In the genomic region with DNA sequence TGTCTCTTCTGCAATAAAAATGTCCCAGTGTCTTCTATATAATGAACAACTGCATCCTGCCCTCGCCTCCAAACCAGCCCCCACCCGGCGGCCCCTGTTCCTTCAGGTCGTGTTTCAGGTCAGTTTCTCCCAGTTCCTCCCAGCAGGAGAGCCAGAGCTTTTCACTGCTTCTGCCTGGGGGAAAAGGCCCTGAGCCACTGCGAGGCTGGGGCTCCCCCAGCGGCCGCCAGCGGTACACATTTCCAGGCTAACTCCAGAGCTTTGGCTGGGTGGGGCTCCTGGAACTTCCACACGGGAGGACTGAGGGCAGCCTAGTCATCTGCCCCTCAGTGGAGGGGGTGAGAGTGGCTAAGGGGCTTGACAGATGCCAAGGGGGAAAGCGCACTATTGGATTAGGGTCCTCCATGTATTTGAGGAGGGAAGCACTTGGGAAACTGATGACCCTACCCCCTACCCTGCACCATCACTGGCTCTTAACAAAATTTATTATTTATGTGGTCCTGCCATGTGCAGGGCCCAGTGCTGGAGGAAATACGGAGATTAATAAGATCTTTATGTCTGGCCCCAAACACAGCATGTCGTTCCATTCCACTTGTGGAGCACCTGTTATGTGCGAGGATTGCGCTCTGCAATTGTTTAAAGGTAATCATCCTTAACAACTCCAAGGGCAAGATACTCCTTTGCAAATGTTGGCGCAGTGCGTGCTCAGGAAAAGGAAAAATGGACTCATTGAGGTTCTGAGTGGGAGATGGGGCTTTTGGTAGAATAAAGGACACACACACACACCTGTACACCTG, we compare ENCODE assay signal across 1 cellular context.
A peak's percentile ranks its signal among the peaks of the same experiment; 100 is the strongest.
TF ChIP-seq lines count a peak whose summit lies in the region.

No MANE protein-coding gene starts in this region.

TF ChIP-seq in HepG2, 621 proteins besides CTCF, POLR2A, EP300 and RAD21 (continued from another document and continues in another):
- TF ChIP-seq RXRB (CRISPR knock-in tag; IDR thresholded peaks at IDR 0.05; ENCODE audit: borderline replicate concordance): peak; percentile 15; the same call in 1 of the 2 replicates
- TF ChIP-seq NR1H2 (CRISPR knock-in tag; IDR thresholded peaks at IDR 0.05; ENCODE audit: borderline replicate concordance, low read depth): no peak
- TF ChIP-seq, protein P1, sequence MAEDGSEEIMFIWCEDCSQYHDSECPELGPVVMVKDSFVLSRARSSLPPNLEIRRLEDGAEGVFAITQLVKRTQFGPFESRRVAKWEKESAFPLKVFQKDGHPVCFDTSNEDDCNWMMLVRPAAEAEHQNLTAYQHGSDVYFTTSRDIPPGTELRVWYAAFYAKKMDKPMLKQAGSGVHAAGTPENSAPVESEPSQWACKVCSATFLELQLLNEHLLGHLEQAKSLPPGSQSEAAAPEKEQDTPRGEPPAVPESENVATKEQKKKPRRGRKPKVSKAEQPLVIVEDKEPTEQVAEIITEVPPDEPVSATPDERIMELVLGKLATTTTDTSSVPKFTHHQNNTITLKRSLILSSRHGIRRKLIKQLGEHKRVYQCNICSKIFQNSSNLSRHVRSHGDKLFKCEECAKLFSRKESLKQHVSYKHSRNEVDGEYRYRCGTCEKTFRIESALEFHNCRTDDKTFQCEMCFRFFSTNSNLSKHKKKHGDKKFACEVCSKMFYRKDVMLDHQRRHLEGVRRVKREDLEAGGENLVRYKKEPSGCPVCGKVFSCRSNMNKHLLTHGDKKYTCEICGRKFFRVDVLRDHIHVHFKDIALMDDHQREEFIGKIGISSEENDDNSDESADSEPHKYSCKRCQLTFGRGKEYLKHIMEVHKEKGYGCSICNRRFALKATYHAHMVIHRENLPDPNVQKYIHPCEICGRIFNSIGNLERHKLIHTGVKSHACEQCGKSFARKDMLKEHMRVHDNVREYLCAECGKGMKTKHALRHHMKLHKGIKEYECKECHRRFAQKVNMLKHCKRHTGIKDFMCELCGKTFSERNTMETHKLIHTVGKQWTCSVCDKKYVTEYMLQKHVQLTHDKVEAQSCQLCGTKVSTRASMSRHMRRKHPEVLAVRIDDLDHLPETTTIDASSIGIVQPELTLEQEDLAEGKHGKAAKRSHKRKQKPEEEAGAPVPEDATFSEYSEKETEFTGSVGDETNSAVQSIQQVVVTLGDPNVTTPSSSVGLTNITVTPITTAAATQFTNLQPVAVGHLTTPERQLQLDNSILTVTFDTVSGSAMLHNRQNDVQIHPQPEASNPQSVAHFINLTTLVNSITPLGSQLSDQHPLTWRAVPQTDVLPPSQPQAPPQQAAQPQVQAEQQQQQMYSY (CRISPR knock-in tag; IDR thresholded peaks at IDR 0.05): no peak
- TF ChIP-seq NFKB2 (CRISPR knock-in tag; IDR thresholded peaks at IDR 0.05; ENCODE audit: borderline replicate concordance): peak; percentile 44; the same call in 1 of the 2 replicates
- peak; percentile 30; the same call in 1 of the 2 replicates for TF ChIP-seq ZNF772 (CRISPR knock-in tag; IDR thresholded peaks at IDR 0.05)
- peak; percentile 56; the same call in 1 of the 2 replicates for TF ChIP-seq ZNF788 (CRISPR knock-in tag; IDR thresholded peaks at IDR 0.05; ENCODE audit: borderline replicate concordance)
- no peak for TF ChIP-seq GLI4 (CRISPR knock-in tag; IDR thresholded peaks at IDR 0.05; ENCODE audit: borderline replicate concordance)
- TF ChIP-seq ZFY (CRISPR knock-in tag; IDR thresholded peaks at IDR 0.05): 0 out of 2 replicates have a peak, but pooled peaks have one; percentile 30
- TF ChIP-seq ZNF20 (CRISPR knock-in tag; IDR thresholded peaks at IDR 0.05): no peak
- no peak for TF ChIP-seq BHLHE40 (IDR thresholded peaks at IDR 0.05; ENCODE audit: low read length)
- TF ChIP-seq KLF9 (CRISPR knock-in tag; IDR thresholded peaks at IDR 0.05; ENCODE audit: low read depth): no peak
- no peak for TF ChIP-seq ZNF776 (CRISPR knock-in tag; IDR thresholded peaks at IDR 0.05)
- no peak for TF ChIP-seq POLR2AphosphoS5 (IDR thresholded peaks at IDR 0.05; ENCODE audit: low read depth, low read length)
- TF ChIP-seq XRCC5 (optimal IDR thresholded peaks at IDR 0.05; ENCODE audit: low read length): peak; percentile 99
- TF ChIP-seq ERF (CRISPR knock-in tag; IDR thresholded peaks at IDR 0.05): peak; percentile 56; the same call in 1 of the 2 replicates
- no peak for TF ChIP-seq KDM1A (CRISPR knock-in tag; IDR thresholded peaks at IDR 0.05)
- no peak for TF ChIP-seq ZMYM2 (CRISPR knock-in tag; IDR thresholded peaks at IDR 0.05)
- TF ChIP-seq, protein P2, sequence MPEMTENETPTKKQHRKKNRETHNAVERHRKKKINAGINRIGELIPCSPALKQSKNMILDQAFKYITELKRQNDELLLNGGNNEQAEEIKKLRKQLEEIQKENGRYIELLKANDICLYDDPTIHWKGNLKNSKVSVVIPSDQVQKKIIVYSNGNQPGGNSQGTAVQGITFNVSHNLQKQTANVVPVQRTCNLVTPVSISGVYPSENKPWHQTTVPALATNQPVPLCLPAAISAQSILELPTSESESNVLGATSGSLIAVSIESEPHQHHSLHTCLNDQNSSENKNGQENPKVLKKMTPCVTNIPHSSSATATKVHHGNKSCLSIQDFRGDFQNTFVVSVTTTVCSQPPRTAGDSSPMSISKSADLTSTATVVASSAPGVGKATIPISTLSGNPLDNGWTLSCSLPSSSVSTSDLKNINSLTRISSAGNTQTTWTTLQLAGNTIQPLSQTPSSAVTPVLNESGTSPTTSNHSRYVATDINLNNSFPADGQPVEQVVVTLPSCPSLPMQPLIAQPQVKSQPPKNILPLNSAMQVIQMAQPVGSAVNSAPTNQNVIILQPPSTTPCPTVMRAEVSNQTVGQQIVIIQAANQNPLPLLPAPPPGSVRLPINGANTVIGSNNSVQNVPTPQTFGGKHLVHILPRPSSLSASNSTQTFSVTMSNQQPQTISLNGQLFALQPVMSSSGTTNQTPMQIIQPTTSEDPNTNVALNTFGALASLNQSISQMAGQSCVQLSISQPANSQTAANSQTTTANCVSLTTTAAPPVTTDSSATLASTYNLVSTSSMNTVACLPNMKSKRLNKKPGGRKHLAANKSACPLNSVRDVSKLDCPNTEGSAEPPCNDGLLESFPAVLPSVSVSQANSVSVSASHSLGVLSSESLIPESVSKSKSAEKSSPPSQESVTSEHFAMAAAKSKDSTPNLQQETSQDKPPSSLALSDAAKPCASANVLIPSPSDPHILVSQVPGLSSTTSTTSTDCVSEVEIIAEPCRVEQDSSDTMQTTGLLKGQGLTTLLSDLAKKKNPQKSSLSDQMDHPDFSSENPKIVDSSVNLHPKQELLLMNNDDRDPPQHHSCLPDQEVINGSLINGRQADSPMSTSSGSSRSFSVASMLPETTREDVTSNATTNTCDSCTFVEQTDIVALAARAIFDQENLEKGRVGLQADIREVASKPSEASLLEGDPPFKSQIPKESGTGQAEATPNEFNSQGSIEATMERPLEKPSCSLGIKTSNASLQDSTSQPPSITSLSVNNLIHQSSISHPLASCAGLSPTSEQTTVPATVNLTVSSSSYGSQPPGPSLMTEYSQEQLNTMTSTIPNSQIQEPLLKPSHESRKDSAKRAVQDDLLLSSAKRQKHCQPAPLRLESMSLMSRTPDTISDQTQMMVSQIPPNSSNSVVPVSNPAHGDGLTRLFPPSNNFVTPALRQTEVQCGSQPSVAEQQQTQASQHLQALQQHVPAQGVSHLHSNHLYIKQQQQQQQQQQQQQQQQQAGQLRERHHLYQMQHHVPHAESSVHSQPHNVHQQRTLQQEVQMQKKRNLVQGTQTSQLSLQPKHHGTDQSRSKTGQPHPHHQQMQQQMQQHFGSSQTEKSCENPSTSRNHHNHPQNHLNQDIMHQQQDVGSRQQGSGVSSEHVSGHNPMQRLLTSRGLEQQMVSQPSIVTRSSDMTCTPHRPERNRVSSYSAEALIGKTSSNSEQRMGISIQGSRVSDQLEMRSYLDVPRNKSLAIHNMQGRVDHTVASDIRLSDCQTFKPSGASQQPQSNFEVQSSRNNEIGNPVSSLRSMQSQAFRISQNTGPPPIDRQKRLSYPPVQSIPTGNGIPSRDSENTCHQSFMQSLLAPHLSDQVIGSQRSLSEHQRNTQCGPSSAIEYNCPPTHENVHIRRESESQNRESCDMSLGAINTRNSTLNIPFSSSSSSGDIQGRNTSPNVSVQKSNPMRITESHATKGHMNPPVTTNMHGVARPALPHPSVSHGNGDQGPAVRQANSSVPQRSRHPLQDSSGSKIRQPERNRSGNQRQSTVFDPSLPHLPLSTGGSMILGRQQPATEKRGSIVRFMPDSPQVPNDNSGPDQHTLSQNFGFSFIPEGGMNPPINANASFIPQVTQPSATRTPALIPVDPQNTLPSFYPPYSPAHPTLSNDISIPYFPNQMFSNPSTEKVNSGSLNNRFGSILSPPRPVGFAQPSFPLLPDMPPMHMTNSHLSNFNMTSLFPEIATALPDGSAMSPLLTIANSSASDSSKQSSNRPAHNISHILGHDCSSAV (CRISPR knock-in tag; IDR thresholded peaks at IDR 0.05; ENCODE audit: borderline replicate concordance): no peak
- no peak for TF ChIP-seq ZNF3 (CRISPR knock-in tag; IDR thresholded peaks at IDR 0.05)
- no peak for TF ChIP-seq ZNF577 (CRISPR knock-in tag; IDR thresholded peaks at IDR 0.05; ENCODE audit: borderline replicate concordance, low read depth)
- TF ChIP-seq SMARCC2 (IDR thresholded peaks at IDR 0.05): no peak
- TF ChIP-seq ZSCAN12 (CRISPR knock-in tag; IDR thresholded peaks at IDR 0.05): no peak
- no peak for TF ChIP-seq NR2F6 (IDR thresholded peaks at IDR 0.05)
- peak; percentile 32; the same call in 1 of the 2 replicates for TF ChIP-seq NR2F6 (CRISPR knock-in tag; IDR thresholded peaks at IDR 0.05)
- no peak for TF ChIP-seq ZNF850 (CRISPR knock-in tag; conservative IDR thresholded peaks at IDR 0.05)
- TF ChIP-seq SRSF9 (IDR thresholded peaks at IDR 0.05; ENCODE audit: borderline replicate concordance, insufficient read depth, low read depth, low read length, poor library complexity, severe bottlenecking): no peak
- TF ChIP-seq, protein P3, sequence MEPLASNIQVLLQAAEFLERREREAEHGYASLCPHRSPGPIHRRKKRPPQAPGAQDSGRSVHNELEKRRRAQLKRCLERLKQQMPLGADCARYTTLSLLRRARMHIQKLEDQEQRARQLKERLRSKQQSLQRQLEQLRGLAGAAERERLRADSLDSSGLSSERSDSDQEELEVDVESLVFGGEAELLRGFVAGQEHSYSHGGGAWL (CRISPR knock-in tag; IDR thresholded peaks at IDR 0.05): no peak
- no peak for TF ChIP-seq DR1 (CRISPR knock-in tag; IDR thresholded peaks at IDR 0.05)
- TF ChIP-seq, protein P4, sequence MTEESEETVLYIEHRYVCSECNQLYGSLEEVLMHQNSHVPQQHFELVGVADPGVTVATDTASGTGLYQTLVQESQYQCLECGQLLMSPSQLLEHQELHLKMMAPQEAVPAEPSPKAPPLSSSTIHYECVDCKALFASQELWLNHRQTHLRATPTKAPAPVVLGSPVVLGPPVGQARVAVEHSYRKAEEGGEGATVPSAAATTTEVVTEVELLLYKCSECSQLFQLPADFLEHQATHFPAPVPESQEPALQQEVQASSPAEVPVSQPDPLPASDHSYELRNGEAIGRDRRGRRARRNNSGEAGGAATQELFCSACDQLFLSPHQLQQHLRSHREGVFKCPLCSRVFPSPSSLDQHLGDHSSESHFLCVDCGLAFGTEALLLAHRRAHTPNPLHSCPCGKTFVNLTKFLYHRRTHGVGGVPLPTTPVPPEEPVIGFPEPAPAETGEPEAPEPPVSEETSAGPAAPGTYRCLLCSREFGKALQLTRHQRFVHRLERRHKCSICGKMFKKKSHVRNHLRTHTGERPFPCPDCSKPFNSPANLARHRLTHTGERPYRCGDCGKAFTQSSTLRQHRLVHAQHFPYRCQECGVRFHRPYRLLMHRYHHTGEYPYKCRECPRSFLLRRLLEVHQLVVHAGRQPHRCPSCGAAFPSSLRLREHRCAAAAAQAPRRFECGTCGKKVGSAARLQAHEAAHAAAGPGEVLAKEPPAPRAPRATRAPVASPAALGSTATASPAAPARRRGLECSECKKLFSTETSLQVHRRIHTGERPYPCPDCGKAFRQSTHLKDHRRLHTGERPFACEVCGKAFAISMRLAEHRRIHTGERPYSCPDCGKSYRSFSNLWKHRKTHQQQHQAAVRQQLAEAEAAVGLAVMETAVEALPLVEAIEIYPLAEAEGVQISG (CRISPR knock-in tag; IDR thresholded peaks at IDR 0.05): peak; percentile 34; the same call in 1 of the 2 replicates
- TF ChIP-seq, protein P5, sequence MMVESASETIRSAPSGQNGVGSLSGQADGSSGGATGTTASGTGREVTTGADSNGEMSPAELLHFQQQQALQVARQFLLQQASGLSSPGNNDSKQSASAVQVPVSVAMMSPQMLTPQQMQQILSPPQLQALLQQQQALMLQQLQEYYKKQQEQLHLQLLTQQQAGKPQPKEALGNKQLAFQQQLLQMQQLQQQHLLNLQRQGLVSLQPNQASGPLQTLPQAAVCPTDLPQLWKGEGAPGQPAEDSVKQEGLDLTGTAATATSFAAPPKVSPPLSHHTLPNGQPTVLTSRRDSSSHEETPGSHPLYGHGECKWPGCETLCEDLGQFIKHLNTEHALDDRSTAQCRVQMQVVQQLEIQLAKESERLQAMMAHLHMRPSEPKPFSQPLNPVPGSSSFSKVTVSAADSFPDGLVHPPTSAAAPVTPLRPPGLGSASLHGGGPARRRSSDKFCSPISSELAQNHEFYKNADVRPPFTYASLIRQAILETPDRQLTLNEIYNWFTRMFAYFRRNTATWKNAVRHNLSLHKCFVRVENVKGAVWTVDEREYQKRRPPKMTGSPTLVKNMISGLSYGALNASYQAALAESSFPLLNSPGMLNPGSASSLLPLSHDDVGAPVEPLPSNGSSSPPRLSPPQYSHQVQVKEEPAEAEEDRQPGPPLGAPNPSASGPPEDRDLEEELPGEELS (CRISPR knock-in tag; IDR thresholded peaks at IDR 0.05): 0 out of 2 replicates have a peak, but pooled peaks have one; percentile 15
- no peak for TF ChIP-seq ZSCAN22 (CRISPR knock-in tag; IDR thresholded peaks at IDR 0.05)
- TF ChIP-seq THAP11 (CRISPR knock-in tag; IDR thresholded peaks at IDR 0.05): no peak
- no peak for TF ChIP-seq ZNF44 (CRISPR knock-in tag; IDR thresholded peaks at IDR 0.05)
- no peak for TF ChIP-seq IRX3 (CRISPR knock-in tag; IDR thresholded peaks at IDR 0.05; ENCODE audit: borderline replicate concordance, low read depth)
- TF ChIP-seq ZNF552 (CRISPR knock-in tag; IDR thresholded peaks at IDR 0.05; ENCODE audit: borderline replicate concordance): no peak
- 0 out of 2 replicates have a peak, but pooled peaks have one; percentile 30 for TF ChIP-seq ZSCAN31 (CRISPR knock-in tag; IDR thresholded peaks at IDR 0.05; ENCODE audit: low read depth)
- TF ChIP-seq, protein P6, sequence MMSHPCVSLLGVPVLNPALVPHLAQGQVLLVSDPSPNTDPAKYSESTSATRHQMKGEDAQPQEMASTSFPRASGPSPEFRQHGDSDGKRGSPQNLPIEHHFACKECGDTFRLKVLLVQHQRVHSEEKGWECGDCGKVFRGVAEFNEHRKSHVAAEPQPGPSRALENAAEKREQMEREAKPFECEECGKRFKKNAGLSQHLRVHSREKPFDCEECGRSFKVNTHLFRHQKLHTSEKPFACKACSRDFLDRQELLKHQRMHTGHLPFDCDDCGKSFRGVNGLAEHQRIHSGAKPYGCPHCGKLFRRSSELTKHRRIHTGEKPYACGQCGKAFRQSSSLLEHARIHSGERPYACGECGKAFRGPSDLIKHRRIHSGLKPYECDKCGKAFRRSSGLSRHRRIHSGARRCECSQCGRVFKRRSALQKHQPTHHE (CRISPR knock-in tag; IDR thresholded peaks at IDR 0.05; ENCODE audit: borderline replicate concordance): 0 out of 2 replicates have a peak, but pooled peaks have one; percentile 29
- TF ChIP-seq, protein P7, sequence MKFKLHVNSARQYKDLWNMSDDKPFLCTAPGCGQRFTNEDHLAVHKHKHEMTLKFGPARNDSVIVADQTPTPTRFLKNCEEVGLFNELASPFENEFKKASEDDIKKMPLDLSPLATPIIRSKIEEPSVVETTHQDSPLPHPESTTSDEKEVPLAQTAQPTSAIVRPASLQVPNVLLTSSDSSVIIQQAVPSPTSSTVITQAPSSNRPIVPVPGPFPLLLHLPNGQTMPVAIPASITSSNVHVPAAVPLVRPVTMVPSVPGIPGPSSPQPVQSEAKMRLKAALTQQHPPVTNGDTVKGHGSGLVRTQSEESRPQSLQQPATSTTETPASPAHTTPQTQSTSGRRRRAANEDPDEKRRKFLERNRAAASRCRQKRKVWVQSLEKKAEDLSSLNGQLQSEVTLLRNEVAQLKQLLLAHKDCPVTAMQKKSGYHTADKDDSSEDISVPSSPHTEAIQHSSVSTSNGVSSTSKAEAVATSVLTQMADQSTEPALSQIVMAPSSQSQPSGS (CRISPR knock-in tag; IDR thresholded peaks at IDR 0.05): no peak
